In genomic region chrX:50100188-50100587, GRCh38 we compare ENCODE assay signal across 8 cellular contexts.
DNase-seq lines count a peak whose midpoint lies in the region; ATAC-seq lines count a peak whose summit lies in the region.

No MANE protein-coding gene starts in this region.

- DNase-seq in Ammon's horn (ENCODE audit: low spot score) (peak; percentile 2), H7 (peak; percentile 6), UCSD-AML1 (lab: John Stamatoyannopoulos, UW; ENCODE audit: unreplicated experiment) (peak; percentile 10), left lobe of liver (ENCODE audit: low spot score) (no peak), dedifferentiated amniotic fluid mesenchymal stem cell (ENCODE audit: extremely low spot score) (no peak), NCI-H2196 (lab: John Stamatoyannopoulos, UW; ENCODE audit: unreplicated experiment) (no peak)
- DNase-seq in stimulated activated naive CD4-positive, alpha-beta T cell treated with Interleukin-2 at 50 U/mL for 16 hours (lab: John Stamatoyannopoulos, UW) = no peak

- H3K4me3 ChIP-seq in H7 (ENCODE audit: insufficient read depth, low read depth, low read length) = no peak overlapping the region

- H3K36me3 ChIP-seq in H7 (replicated peaks; ENCODE audit: control insufficient read depth, insufficient read depth, low read length) = no peaks in the 10 kb centered on the region

- no peaks in the 10 kb centered on the region for H3K27me3 ChIP-seq in H7 (ENCODE audit: control insufficient read depth, insufficient read depth, low read length)

- ATAC-seq in left lobe of liver = peak; percentile 74
- no peak for ATAC-seq in GM18873 (IDR thresholded peaks at IDR 0.05; ENCODE audit: low FRiP score, unreplicated experiment)

Comparison
In these comparisons a context has a peak if more than half of its experiments do, and no peak if none do; other contexts are left out.
1. DNase-seq: peak in Ammon's horn (single experiment), H7 (single experiment) and UCSD-AML1 (single experiment); none in left lobe of liver (single experiment), stimulated activated naive CD4-positive, alpha-beta T cell treated with Interleukin-2 at 50 U/mL for 16 hours (single experiment), dedifferentiated amniotic fluid mesenchymal stem cell (single experiment) and NCI-H2196 (single experiment).